16 cellular contexts compared by ENCODE assay signal in genomic region chr3:158369279-158369678, GRCh38.
DNase-seq lines count a peak whose midpoint lies in the region; ATAC-seq, FAIRE-seq and TF ChIP-seq lines count a peak whose summit lies in the region.
"Had no signal": no experiment of that assay in that cellular context is flagged by ENCODE, and none has a peak within 500 bp of the region (broad histone marks: within the 10 kb centered on the region; RNA-seq: fewer than 3 reads in every experiment).

No MANE protein-coding gene starts in this region.

- ATAC-seq in GM18861 (IDR thresholded peaks at IDR 0.05; ENCODE audit: unreplicated experiment) (peak; percentile 86), GM21381 (IDR thresholded peaks at IDR 0.05; ENCODE audit: unreplicated experiment) (peak; percentile 64), HG03159 (IDR thresholded peaks at IDR 0.05; ENCODE audit: unreplicated experiment) (peak; percentile 58), HG02610 (IDR thresholded peaks at IDR 0.05; ENCODE audit: unreplicated experiment) (no peak)
- ATAC-seq: K562, T-helper 17 cell had no signal

- TF ChIP-seq CTCF in D721Med (IDR thresholded peaks at IDR 0.05; ENCODE audit: insufficient read depth, missing control alignments): no peak

- peak; percentile 38 for DNase-seq in glomerular visceral epithelial cell (ENCODE audit: extremely low spot score)
- no peak for DNase-seq in D721Med (ENCODE audit: insufficient read length, low spot score)
- DNase-seq in pons (ENCODE audit: low spot score): no peak
- DNase-seq: EL; MV-4-11; NCI-H1417; NCI-H187 treated with DMSO at 0.1 percent for 48 hours; NCI-H345; NK-92 treated with Interleukin-12 subunit alpha and Interleukin-12 subunit beta, amount 100 ng/mL, for 24 hours; OCI-M1; T-helper 17 cell had no signal

- no peak for FAIRE-seq in D721Med (lab: Jason Lieb, UNC)
- FAIRE-seq: K562 had no signal
